10 cellular contexts compared by ENCODE assay signal in genomic region chr7:24381919-24382505, GRCh38.
A peak's percentile ranks its signal among the peaks of the same experiment; 100 is the strongest.
DNase-seq lines count a peak whose midpoint lies in the region; ATAC-seq, FAIRE-seq and TF ChIP-seq lines count a peak whose summit lies in the region.
"Had no signal": no experiment of that assay in that cellular context is flagged by ENCODE, and none has a peak within 500 bp of the region (broad histone marks: within the 10 kb centered on the region; RNA-seq: fewer than 3 reads in every experiment).

No MANE protein-coding gene starts in this region.

- intact Hi-C loops in activated naive CD4-positive, alpha-beta T cell treated with anti-CD3 and anti-CD28 coated beads for 36 hours (cut with micrococcal nuclease): loop anchor here (1.0 to 10.0 kb wide), 3 partner anchors 92 to 807 kb away; no protein-coding TSS in a partner anchor

- H3K9me3 Mint-ChIP-seq in activated naive CD4-positive, alpha-beta T cell treated with anti-CD3 and anti-CD28 coated beads for 36 hours: no peaks in the 10 kb centered on the region

- no peak overlapping the region for H3K4me3 ChIP-seq in epithelial cell of proximal tubule (ENCODE audit: low read depth, low read length)
- H3K4me3 ChIP-seq: lung, SJSA1 had no signal

- peak; percentile 80 for FAIRE-seq in G401.6 (lab: Jason Lieb, UNC)

- DNase-seq in NCI-H524 treated with DMSO at 0.1 percent for 48 hours (lab: John Stamatoyannopoulos, UW): peak; percentile 2
- no peak for DNase-seq in epithelial cell of proximal tubule (ENCODE audit: low read depth)
- no peak for DNase-seq in activated naive CD4-positive, alpha-beta T cell treated with anti-CD3 and anti-CD28 coated beads for 36 hours
- DNase-seq in ureter (ENCODE audit: low spot score): no peak
- no peak for DNase-seq in NCI-H2227 treated with DMSO at 0.1 percent for 48 hours (lab: John Stamatoyannopoulos, UW)

- ATAC-seq in GM21723 (IDR thresholded peaks at IDR 0.05; ENCODE audit: unreplicated experiment) (peak; percentile 75), GM21786 (IDR thresholded peaks at IDR 0.05; ENCODE audit: unreplicated experiment) (no peak)

- H3K36me3 Mint-ChIP-seq in activated naive CD4-positive, alpha-beta T cell treated with anti-CD3 and anti-CD28 coated beads for 36 hours (ENCODE audit: low read depth): no peaks in the 10 kb centered on the region

- H3K4me1 Mint-ChIP-seq in activated naive CD4-positive, alpha-beta T cell treated with anti-CD3 and anti-CD28 coated beads for 36 hours (ENCODE audit: low read depth): no peaks in the 10 kb centered on the region

- CTCF ChIA-PET in activated naive CD4-positive, alpha-beta T cell treated with anti-CD3 and anti-CD28 coated beads for 36 hours (lab: Charles Lee): interaction anchor here (0.6 to 1.6 kb wide), 6 partner anchors 30 to 285 kb away, joined by 3 to 7 read pairs (median 3); no protein-coding TSS in a partner anchor

- peak; percentile 60 for TF ChIP-seq CTCF in epithelial cell of proximal tubule (conservative IDR thresholded peaks at IDR 0.05; ENCODE audit: low read depth, low read length)

- H3K27ac Mint-ChIP-seq in activated naive CD4-positive, alpha-beta T cell treated with anti-CD3 and anti-CD28 coated beads for 36 hours: no peak overlapping the region

- no peaks in the 10 kb centered on the region for H3K27me3 Mint-ChIP-seq in activated naive CD4-positive, alpha-beta T cell treated with anti-CD3 and anti-CD28 coated beads for 36 hours (ENCODE audit: low read depth)

- H3K4me3 Mint-ChIP-seq in activated naive CD4-positive, alpha-beta T cell treated with anti-CD3 and anti-CD28 coated beads for 36 hours: no peak overlapping the region
